In the genomic region with DNA sequence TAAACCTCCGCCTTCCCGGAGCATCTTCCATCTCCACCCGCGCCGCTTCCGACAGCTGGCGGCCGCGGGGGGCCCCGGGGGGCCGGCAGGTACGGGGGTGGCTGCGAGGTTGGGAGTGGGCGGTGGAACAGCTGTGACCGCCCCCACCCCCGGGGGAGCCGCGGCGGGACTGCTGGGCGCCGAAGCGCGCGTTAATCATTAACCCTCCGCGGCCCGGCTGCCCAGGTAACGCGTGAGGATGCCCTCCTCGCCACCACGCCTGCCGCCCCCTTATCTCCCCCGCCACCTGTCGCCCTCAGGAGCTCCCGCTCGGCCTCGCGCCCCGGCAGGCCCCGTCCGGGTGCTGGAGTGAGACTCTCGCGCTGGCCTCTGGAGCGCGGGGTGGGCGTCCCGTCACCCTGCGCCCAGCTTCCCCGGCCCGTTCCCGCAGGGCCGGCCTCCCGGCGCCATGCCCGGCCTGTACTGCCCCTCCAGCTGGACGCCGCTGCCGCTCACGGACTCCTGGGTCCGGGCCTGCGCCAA, we compare ENCODE assay signal across 8 cellular contexts. TPM values are rescaled to one million over a fixed set of nuclear protein-coding genes. Genes with fewer than 3 reads are reported as not detected.
DNase-seq lines count a peak whose midpoint lies in the region; ATAC-seq and TF ChIP-seq lines count a peak whose summit lies in the region.

No MANE protein-coding gene starts in this region.

- H3K36me3 ChIP-seq in naive thymus-derived CD4-positive, alpha-beta T cell (ENCODE audit: control insufficient read depth in 2 of 3, insufficient read depth in 3 of 3, low read length in 3 of 3), result no peaks in the 10 kb centered on the region

- H3K4me1 ChIP-seq in naive thymus-derived CD4-positive, alpha-beta T cell (ENCODE audit: control insufficient read depth in 2 of 2, insufficient read depth in 2 of 2, low read length in 2 of 2), result peaks cover 0 to 5% of the 10 kb centered on the region in 2 donors

- peaks cover 12% of the 10 kb centered on the region for H3K4me1 Mint-ChIP-seq in MCF 10A (ENCODE audit: insufficient read depth, unreplicated experiment)
- H3K4me1 Mint-ChIP-seq in naive thymus-derived CD4-positive, alpha-beta T cell, result peaks cover 8 to 14% (median 10%) of the 10 kb centered on the region in 7 donors

- H3K4me3 ChIP-seq in naive thymus-derived CD4-positive, alpha-beta T cell (ENCODE audit: low read length), result peak overlapping the region; percentile 58

- peaks cover 4 to 17% of the 10 kb centered on the region in 2 donors for H3K27me3 ChIP-seq in naive thymus-derived CD4-positive, alpha-beta T cell (ENCODE audit: control insufficient read depth in 2 of 2, insufficient read depth in 2 of 2, low read length in 2 of 2)

- TF ChIP-seq CTCF in MCF 10A (IDR thresholded peaks at IDR 0.05; ENCODE audit: unreplicated experiment), result no peak

- no peaks in the 10 kb centered on the region for H3K36me3 Mint-ChIP-seq in MCF 10A (ENCODE audit: insufficient read depth, unreplicated experiment)
- no peaks in the 10 kb centered on the region for H3K36me3 Mint-ChIP-seq in naive thymus-derived CD4-positive, alpha-beta T cell

- H3K9me3 Mint-ChIP-seq in MCF 10A (ENCODE audit: unreplicated experiment), result no peaks in the 10 kb centered on the region
- H3K9me3 Mint-ChIP-seq in naive thymus-derived CD4-positive, alpha-beta T cell, result no peaks in the 10 kb centered on the region

- no peak for TF ChIP-seq EP300 in Ishikawa (IDR thresholded peaks at IDR 0.05; ENCODE audit: borderline replicate concordance)

- intact Hi-C loops in MCF 10A (cut with micrococcal nuclease), result no loop called here
- intact Hi-C loops in naive thymus-derived CD4-positive, alpha-beta T cell (cut with micrococcal nuclease), result no loop called here

- no peaks in the 10 kb centered on the region for H3K9me3 ChIP-seq in naive thymus-derived CD4-positive, alpha-beta T cell (ENCODE audit: control insufficient read depth in 2 of 3, low read length in 3 of 3)

- H3K27ac Mint-ChIP-seq in MCF 10A (ENCODE audit: low read depth, unreplicated experiment), result no peak overlapping the region
- H3K27ac Mint-ChIP-seq in naive thymus-derived CD4-positive, alpha-beta T cell, result no peak overlapping the region

- CTCF ChIA-PET in MCF 10A (lab: Yijun Ruan, JAX), result interaction anchor here (0.6 to 1.2 kb wide), 3 partner anchors 11 to 60 kb away, joined by 3 to 4 read pairs (median 3); no protein-coding TSS in a partner anchor
- CTCF ChIA-PET in naive thymus-derived CD4-positive, alpha-beta T cell (lab: Charles Lee), result interaction anchor here (0.6 to 0.9 kb wide), 2 partner anchors 16 to 20 kb away, joined by 4 read pairs; a partner anchor contains a TSS

- peak overlapping the region; percentile 58 for H3K4me3 Mint-ChIP-seq in MCF 10A (ENCODE audit: unreplicated experiment)
- H3K4me3 Mint-ChIP-seq in naive thymus-derived CD4-positive, alpha-beta T cell, result peak overlapping the region in 3 of 10 donors; percentile 49 to 82 (median 80)

- H3K27ac ChIP-seq in naive thymus-derived CD4-positive, alpha-beta T cell (ENCODE audit: low read depth, low read length), result no peak overlapping the region

- POLR2A ChIA-PET in MCF 10A (lab: Yijun Ruan, JAX), result interaction anchor here (1.0 to 1.3 kb wide), 3 partner anchors 14 to 212 kb away, joined by 3 to 5 read pairs (median 3); no protein-coding TSS in a partner anchor
- POLR2A ChIA-PET in naive thymus-derived CD4-positive, alpha-beta T cell (lab: Charles Lee), result no interaction called here

- no peak for ATAC-seq in naive thymus-derived CD4-positive, alpha-beta T cell
- no peak for ATAC-seq in HG02938 (IDR thresholded peaks at IDR 0.05; ENCODE audit: unreplicated experiment)
- ATAC-seq in GM21390 (IDR thresholded peaks at IDR 0.05; ENCODE audit: unreplicated experiment), result no peak

- H3K27me3 Mint-ChIP-seq in MCF 10A (ENCODE audit: insufficient read depth, unreplicated experiment), result peaks cover 52% of the 10 kb centered on the region
- H3K27me3 Mint-ChIP-seq in naive thymus-derived CD4-positive, alpha-beta T cell, result peaks cover 44 to 64% (median 55%) of the 10 kb centered on the region in 5 donors

- peak; percentile 83 for DNase-seq in COR-L47 (lab: John Stamatoyannopoulos, UW)
- DNase-seq in MCF 10A (ENCODE audit: unreplicated experiment), result no peak
- DNase-seq in naive thymus-derived CD4-positive, alpha-beta T cell, result no peak
- DNase-seq in kidney glomerular epithelial cell (lab: John Stamatoyannopoulos, UW), result no peak
- DNase-seq in iPS-NIHi7 (ENCODE audit: extremely low spot score), result no peak

- TF ChIP-seq RAD21 in Ishikawa (IDR thresholded peaks at IDR 0.05; ENCODE audit: low read depth), result no peak

- BruUV-seq in MCF 10A (replicated peaks; lab: Mats Ljungman, UMichigan), result no TSS peak

TF ChIP-seq in Ishikawa, 13 proteins besides CTCF, POLR2A, EP300 and RAD21:
- TF ChIP-seq YY1 (IDR thresholded peaks at IDR 0.05; ENCODE audit: low read depth) (0 out of 2 replicates have a peak, but pooled peaks have one; percentile 39), CREB1 (IDR thresholded peaks at IDR 0.05; ENCODE audit: low read depth) (no peak), TCF12 (IDR thresholded peaks at IDR 0.05; ENCODE audit: low read depth) (no peak), NFIC (IDR thresholded peaks at IDR 0.05) (no peak), ZBTB7A (IDR thresholded peaks at IDR 0.05; ENCODE audit: low read depth) (no peak; the same call in 1 of the 2 replicates), CEBPB (IDR thresholded peaks at IDR 0.05) (no peak), FOXM1 (IDR thresholded peaks at IDR 0.05; ENCODE audit: borderline replicate concordance, low read depth) (no peak), TEAD4 (IDR thresholded peaks at IDR 0.05) (no peak), EGR1 (IDR thresholded peaks at IDR 0.05) (peak; percentile 73)
- TF ChIP-seq, protein P1, sequence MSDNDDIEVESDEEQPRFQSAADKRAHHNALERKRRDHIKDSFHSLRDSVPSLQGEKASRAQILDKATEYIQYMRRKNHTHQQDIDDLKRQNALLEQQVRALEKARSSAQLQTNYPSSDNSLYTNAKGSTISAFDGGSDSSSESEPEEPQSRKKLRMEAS (IDR thresholded peaks at IDR 0.05), result peak; percentile 7; the same call in 1 of the 2 replicates
- TF ChIP-seq, protein P2, sequence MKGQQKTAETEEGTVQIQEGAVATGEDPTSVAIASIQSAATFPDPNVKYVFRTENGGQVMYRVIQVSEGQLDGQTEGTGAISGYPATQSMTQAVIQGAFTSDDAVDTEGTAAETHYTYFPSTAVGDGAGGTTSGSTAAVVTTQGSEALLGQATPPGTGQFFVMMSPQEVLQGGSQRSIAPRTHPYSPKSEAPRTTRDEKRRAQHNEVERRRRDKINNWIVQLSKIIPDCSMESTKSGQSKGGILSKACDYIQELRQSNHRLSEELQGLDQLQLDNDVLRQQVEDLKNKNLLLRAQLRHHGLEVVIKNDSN (IDR thresholded peaks at IDR 0.05), result no peak
- TF ChIP-seq, protein P3, sequence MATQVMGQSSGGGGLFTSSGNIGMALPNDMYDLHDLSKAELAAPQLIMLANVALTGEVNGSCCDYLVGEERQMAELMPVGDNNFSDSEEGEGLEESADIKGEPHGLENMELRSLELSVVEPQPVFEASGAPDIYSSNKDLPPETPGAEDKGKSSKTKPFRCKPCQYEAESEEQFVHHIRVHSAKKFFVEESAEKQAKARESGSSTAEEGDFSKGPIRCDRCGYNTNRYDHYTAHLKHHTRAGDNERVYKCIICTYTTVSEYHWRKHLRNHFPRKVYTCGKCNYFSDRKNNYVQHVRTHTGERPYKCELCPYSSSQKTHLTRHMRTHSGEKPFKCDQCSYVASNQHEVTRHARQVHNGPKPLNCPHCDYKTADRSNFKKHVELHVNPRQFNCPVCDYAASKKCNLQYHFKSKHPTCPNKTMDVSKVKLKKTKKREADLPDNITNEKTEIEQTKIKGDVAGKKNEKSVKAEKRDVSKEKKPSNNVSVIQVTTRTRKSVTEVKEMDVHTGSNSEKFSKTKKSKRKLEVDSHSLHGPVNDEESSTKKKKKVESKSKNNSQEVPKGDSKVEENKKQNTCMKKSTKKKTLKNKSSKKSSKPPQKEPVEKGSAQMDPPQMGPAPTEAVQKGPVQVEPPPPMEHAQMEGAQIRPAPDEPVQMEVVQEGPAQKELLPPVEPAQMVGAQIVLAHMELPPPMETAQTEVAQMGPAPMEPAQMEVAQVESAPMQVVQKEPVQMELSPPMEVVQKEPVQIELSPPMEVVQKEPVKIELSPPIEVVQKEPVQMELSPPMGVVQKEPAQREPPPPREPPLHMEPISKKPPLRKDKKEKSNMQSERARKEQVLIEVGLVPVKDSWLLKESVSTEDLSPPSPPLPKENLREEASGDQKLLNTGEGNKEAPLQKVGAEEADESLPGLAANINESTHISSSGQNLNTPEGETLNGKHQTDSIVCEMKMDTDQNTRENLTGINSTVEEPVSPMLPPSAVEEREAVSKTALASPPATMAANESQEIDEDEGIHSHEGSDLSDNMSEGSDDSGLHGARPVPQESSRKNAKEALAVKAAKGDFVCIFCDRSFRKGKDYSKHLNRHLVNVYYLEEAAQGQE (IDR thresholded peaks at IDR 0.05; ENCODE audit: low read depth), result no peak

RNA-seq across cellular contexts. Expression of a gene that starts 0.8 kb away (rescaled TPM):
- total RNA-seq in MCF 10A (2022), result not detected in 2 replicates
- not detected for total RNA-seq in naive thymus-derived CD4-positive, alpha-beta T cell
- not detected for polyA plus RNA-seq in naive thymus-derived CD4-positive, alpha-beta T cell

RNA-seq across cellular contexts. Expression of a gene that starts 18.6 kb away (rescaled TPM):
- total RNA-seq in MCF 10A (2022), result 60.4 and 77.8 TPM in 2 replicates
- 10 to 100 TPM; 19.4 to 51.0 (median 39.1) TPM for total RNA-seq in naive thymus-derived CD4-positive, alpha-beta T cell
- 10 to 100 TPM; 51.6 to 80.3 TPM for polyA plus RNA-seq in naive thymus-derived CD4-positive, alpha-beta T cell

RNA-seq across cellular contexts. Expression of a gene that starts 19.3 kb away (rescaled TPM):
- total RNA-seq in MCF 10A (2022), result 4.9 and 10.1 TPM in 2 replicates
- 1 to 10 TPM in 4 of 5 experiments, under 1 TPM in 1; 0.27 to 6.6 (median 2.2) TPM for total RNA-seq in naive thymus-derived CD4-positive, alpha-beta T cell
- 1 to 10 TPM; 2.4 to 4.4 TPM for polyA plus RNA-seq in naive thymus-derived CD4-positive, alpha-beta T cell

RNA-seq across cellular contexts. Expression of a gene that starts 31.2 kb away (rescaled TPM):
- total RNA-seq in MCF 10A (2022), result 6.1 TPM in 2 replicates
- total RNA-seq in naive thymus-derived CD4-positive, alpha-beta T cell, result not detected
- polyA plus RNA-seq in naive thymus-derived CD4-positive, alpha-beta T cell, result not detected

RNA-seq across cellular contexts. Expression of a gene that starts 44.1 kb away (rescaled TPM):
- 62.7 and 73.9 TPM in 2 replicates for total RNA-seq in MCF 10A (2022)
- total RNA-seq in naive thymus-derived CD4-positive, alpha-beta T cell, result 100 to 1,000 TPM in 4 of 5 experiments, 10 to 100 TPM in 1; 79.3 to 153 (median 117) TPM
- 10 to 100 TPM; 47.0 to 73.5 TPM for polyA plus RNA-seq in naive thymus-derived CD4-positive, alpha-beta T cell
